Comparison of ENCODE assay signal across 8 cellular contexts in genomic region chr22:24424001-24424900, GRCh38. TPM values are rescaled to one million over a fixed set of nuclear protein-coding genes. Genes with fewer than 3 reads are reported as not detected.
DNase-seq lines count a peak whose midpoint lies in the region; ATAC-seq, FAIRE-seq and TF ChIP-seq lines count a peak whose summit lies in the region.

No MANE protein-coding gene starts in this region.

- H3K27ac ChIP-seq in prostate gland, result peak overlapping the region in 1 of 2 donors; percentile 19

- TF ChIP-seq CTCF in fibroblast of pulmonary artery (IDR thresholded peaks at IDR 0.05; ENCODE audit: low read length, missing control alignments) (no peak), prostate gland (IDR thresholded peaks at IDR 0.05) (no peak), D721Med (IDR thresholded peaks at IDR 0.05; ENCODE audit: insufficient read depth, missing control alignments) (no peak)

- H3K36me3 ChIP-seq in prostate gland, result no peaks in the 10 kb centered on the region

- no peaks in the 10 kb centered on the region for H3K27me3 ChIP-seq in prostate gland (replicated peaks; ENCODE audit: insufficient read depth)

- intact Hi-C loops in prostate gland (cut with DNase I), result loop anchor here (5.0 kb wide), 1 partner anchor 78 kb away; no protein-coding TSS in a partner anchor

- no peaks in the 10 kb centered on the region for H3K9me3 ChIP-seq in prostate gland

- DNase-seq in HuH-7.5 (ENCODE audit: low spot score) (peak; percentile 61), fibroblast of pulmonary artery (ENCODE audit: low read depth) (no peak), prostate gland (ENCODE audit: low spot score) (no peak), D721Med (ENCODE audit: insufficient read length, low spot score) (no peak), NCI-H345 (lab: John Stamatoyannopoulos, UW) (no peak), NCI-H524 treated with DMSO at 0.1 percent for 48 hours (lab: John Stamatoyannopoulos, UW) (no peak)
- peak; percentile 79 for DNase-seq in activated CD8-positive, alpha-beta memory T cell treated with anti-CD3 and anti-CD28 coated beads, Interleukin-2, amount 50 U/mL, for 48 hours

- TF ChIP-seq POLR2A in prostate gland (IDR thresholded peaks at IDR 0.05), result no peak

- no peak for FAIRE-seq in D721Med (lab: Jason Lieb, UNC)

- 8% methylated on average over 91 of the region's 105 CpGs for WGBS in prostate gland

- no peaks in the 10 kb centered on the region for H3K4me1 ChIP-seq in prostate gland (replicated peaks)

- H3K4me3 ChIP-seq in fibroblast of pulmonary artery (replicated peaks; ENCODE audit: low read depth, low read length) (peak overlapping the region; percentile 42), prostate gland (peak overlapping the region; percentile 39 to 49)

- no peak for ATAC-seq in HG02571 (IDR thresholded peaks at IDR 0.05; ENCODE audit: unreplicated experiment)

RNA-seq across cellular contexts. Expression of gene ADORA2A, which starts 3.1 kb away (rescaled TPM):
- total RNA-seq in prostate gland, result 1 to 10 TPM; 2.1 to 3.7 TPM

Comparison
In these comparisons a context has a peak if more than half of its experiments do, and no peak if none do; other contexts are left out.
1. DNase-seq: peak in HuH-7.5 (single experiment) and activated CD8-positive, alpha-beta memory T cell treated with anti-CD3 and anti-CD28 coated beads, Interleukin-2, amount 50 U/mL, for 48 hours (single experiment); none in fibroblast of pulmonary artery (single experiment), prostate gland (single experiment), D721Med (single experiment), NCI-H345 (single experiment) and NCI-H524 treated with DMSO at 0.1 percent for 48 hours (single experiment).